In genomic region chr22:19991645-19992451, GRCh38 we compare ENCODE assay signal across 19 cellular contexts. TPM values are rescaled to one million over a fixed set of nuclear protein-coding genes. Genes with fewer than 3 reads are reported as not detected.
DNase-seq lines count a peak whose midpoint lies in the region; ATAC-seq, FAIRE-seq and TF ChIP-seq lines count a peak whose summit lies in the region.
"Had no signal": no experiment of that assay in that cellular context is flagged by ENCODE, and none has a peak within 500 bp of the region (broad histone marks: within the 10 kb centered on the region; RNA-seq: fewer than 3 reads in every experiment).

No MANE protein-coding gene starts in this region.

- H3K36me3 ChIP-seq in right lobe of liver: no peaks in the 10 kb centered on the region
- no peaks in the 10 kb centered on the region; a peak in 1 of 5 replicates for H3K36me3 ChIP-seq in HepG2 (replicated peaks in 1 of 2; ENCODE audit: control insufficient read depth in 1 of 2, insufficient read depth in 2 of 2, low read length in 2 of 2)
- H3K36me3 ChIP-seq in esophagus muscularis mucosa: no peaks in the 10 kb centered on the region
- no peaks in the 10 kb centered on the region for H3K36me3 ChIP-seq in osteoblast (ENCODE audit: insufficient read depth, low read length)
- no peaks in the 10 kb centered on the region for H3K36me3 ChIP-seq in uterus
- no peaks in the 10 kb centered on the region for H3K36me3 ChIP-seq in prostate gland
- H3K36me3 ChIP-seq: brain microvascular endothelial cell, pancreas had no signal

- POLR2A ChIA-PET in HepG2 (lab: Yijun Ruan, JAX): no interaction called here

- peaks cover 11% of the 10 kb centered on the region for H3K27me3 Mint-ChIP-seq in endothelial cell (ENCODE audit: unreplicated experiment)
- H3K27me3 Mint-ChIP-seq: activated CD4-positive, alpha-beta T cell treated with anti-CD3 and anti-CD28 coated beads, Interleukin-2, amount 10 ng/mL, durations not matched to agents 7 days and 5 days; CD4-positive, alpha-beta memory T cell had no signal

- no peak for ATAC-seq in right lobe of liver
- ATAC-seq in HepG2: no peak
- ATAC-seq in GM18909 (IDR thresholded peaks at IDR 0.05; ENCODE audit: poor library complexity, unreplicated experiment): no peak
- ATAC-seq: A549; pancreas; stimulated activated memory B cell treated with anti-CD40 and anti-IgM and Interleukin-4, amounts not matched to agents 10 μg/mL and 1 μg/mL and 100 μg/mL, for 72 hours had no signal

- H3K27ac Mint-ChIP-seq in endothelial cell (ENCODE audit: unreplicated experiment): no peak overlapping the region
- H3K27ac Mint-ChIP-seq: activated CD4-positive, alpha-beta T cell treated with anti-CD3 and anti-CD28 coated beads, Interleukin-2, amount 10 ng/mL, durations not matched to agents 7 days and 5 days; activated naive CD4-positive, alpha-beta T cell treated with anti-CD3 and anti-CD28 coated beads for 36 hours; CD4-positive, alpha-beta memory T cell; stimulated activated memory B cell treated with anti-CD40 and anti-IgM and Interleukin-4, amounts not matched to agents 10 μg/mL and 1 μg/mL and 100 μg/mL, for 72 hours had no signal

- intact Hi-C loops in right lobe of liver (cut with DNase I) (no loop called here), HepG2 (cut with micrococcal nuclease; ENCODE audit: unreplicated experiment) (no loop called here), esophagus muscularis mucosa (cut with DNase I) (no loop called here), uterus (cut with DNase I; ENCODE audit: low total_unique reads) (no loop called here), prostate gland (cut with DNase I) (no loop called here)

- in situ Hi-C loops in HepG2 (cut with HindIII; ENCODE audit: extremely low pct_ligation_motif_present, low pct_unique_long_range_greater_than_20kb): no loop called here

- no peaks in the 10 kb centered on the region for H3K36me3 Mint-ChIP-seq in endothelial cell (ENCODE audit: low read depth, unreplicated experiment)
- H3K36me3 Mint-ChIP-seq: CD4-positive, alpha-beta memory T cell; stimulated activated memory B cell treated with anti-CD40 and anti-IgM and Interleukin-4, amounts not matched to agents 10 μg/mL and 1 μg/mL and 100 μg/mL, for 72 hours had no signal

- H3K9ac ChIP-seq in HepG2 (ENCODE audit: insufficient read depth, low read depth, low read length): no peak overlapping the region

- H3K4me1 Mint-ChIP-seq in endothelial cell (ENCODE audit: unreplicated experiment): no peaks in the 10 kb centered on the region
- H3K4me1 Mint-ChIP-seq: activated CD4-positive, alpha-beta T cell treated with anti-CD3 and anti-CD28 coated beads, Interleukin-2, amount 10 ng/mL, durations not matched to agents 7 days and 5 days; CD4-positive, alpha-beta memory T cell; stimulated activated memory B cell treated with anti-CD40 and anti-IgM and Interleukin-4, amounts not matched to agents 10 μg/mL and 1 μg/mL and 100 μg/mL, for 72 hours had no signal

- peak in 2 of 3 donors; percentile 13 to 52 for DNase-seq in right lobe of liver
- DNase-seq in HepG2 (ENCODE audit: low spot score): no peak
- no peak for DNase-seq in esophagus muscularis mucosa (ENCODE audit: extremely low spot score)
- DNase-seq in osteoblast (ENCODE audit: insufficient read length, low spot score, missing footprints): peak; percentile 58
- DNase-seq in uterus: no peak
- no peak for DNase-seq in prostate gland (ENCODE audit: low spot score)
- no peak for DNase-seq in endothelial cell (ENCODE audit: low spot score)
- DNase-seq: activated CD4-positive, alpha-beta T cell treated with anti-CD3 and anti-CD28 coated beads, Interleukin-2, amount 10 ng/mL, durations not matched to agents 7 days and 5 days; activated naive CD4-positive, alpha-beta T cell treated with anti-CD3 and anti-CD28 coated beads for 36 hours; activated T-cell treated with anti-CD3 and anti-CD28 coated beads for 4 hours; brain microvascular endothelial cell; CD4-positive, alpha-beta memory T cell; DMS79 treated with DMSO at 0.1 percent for 48 hours; NCI-H2171; NCI-H774 had no signal

- no peak for TF ChIP-seq POLR2A in right lobe of liver (IDR thresholded peaks at IDR 0.05)
- TF ChIP-seq POLR2A in HepG2 (IDR thresholded peaks at IDR 0.05; ENCODE audit: insufficient read depth in 1 of 2, low read depth in 2 of 2, low read length in 2 of 2): no peak
- TF ChIP-seq POLR2A in esophagus muscularis mucosa (IDR thresholded peaks at IDR 0.05; ENCODE audit: low read depth): no peak
- no peak for TF ChIP-seq POLR2A in uterus (IDR thresholded peaks at IDR 0.05)
- no peak for TF ChIP-seq POLR2A in prostate gland (IDR thresholded peaks at IDR 0.05)

- no peak for TF ChIP-seq RAD21 in HepG2 (CRISPR knock-in tag; IDR thresholded peaks at IDR 0.05)

- no peak overlapping the region for H3K4me3 ChIP-seq in right lobe of liver
- H3K4me3 ChIP-seq in HepG2 (replicated peaks in 1 of 3; ENCODE audit: insufficient read depth in 1 of 3, low read depth in 2 of 3, low read length in 3 of 3): no peak overlapping the region
- no peak overlapping the region for H3K4me3 ChIP-seq in esophagus muscularis mucosa
- no peak overlapping the region for H3K4me3 ChIP-seq in osteoblast (ENCODE audit: insufficient read depth, low read length)
- H3K4me3 ChIP-seq in uterus: no peak overlapping the region
- no peak overlapping the region for H3K4me3 ChIP-seq in prostate gland
- H3K4me3 ChIP-seq: A549, pancreas had no signal

- CTCF ChIA-PET in HepG2 (lab: Yijun Ruan, JAX; ENCODE audit: low intra/inter-chr PET ratio, low total read pairs): no interaction called here

- H3K4me2 ChIP-seq in HepG2 (ENCODE audit: low read depth, low read length) (no peak overlapping the region), osteoblast (ENCODE audit: insufficient read depth, low read length) (no peak overlapping the region)
- H3K4me2 ChIP-seq: A549 had no signal

- H3K79me2 ChIP-seq in HepG2 (ENCODE audit: insufficient read depth, low read length): no peaks in the 10 kb centered on the region
- no peaks in the 10 kb centered on the region for H3K79me2 ChIP-seq in osteoblast (ENCODE audit: insufficient read depth, low read length)

- TF ChIP-seq CTCF in right lobe of liver (IDR thresholded peaks at IDR 0.05) (no peak), HepG2 (CRISPR knock-in tag; IDR thresholded peaks at IDR 0.05) (no peak), esophagus muscularis mucosa (IDR thresholded peaks at IDR 0.05) (no peak), osteoblast (IDR thresholded peaks at IDR 0.05; ENCODE audit: extremely low read depth, low read depth, low read length) (no peak), uterus (IDR thresholded peaks at IDR 0.05) (no peak), prostate gland (IDR thresholded peaks at IDR 0.05) (no peak), endothelial cell (IDR thresholded peaks at IDR 0.05; ENCODE audit: unreplicated experiment) (no peak)

- no peak overlapping the region for H3K4me3 Mint-ChIP-seq in endothelial cell (ENCODE audit: unreplicated experiment)
- H3K4me3 Mint-ChIP-seq: activated CD4-positive, alpha-beta T cell treated with anti-CD3 and anti-CD28 coated beads, Interleukin-2, amount 10 ng/mL, durations not matched to agents 7 days and 5 days; activated naive CD4-positive, alpha-beta T cell treated with anti-CD3 and anti-CD28 coated beads for 36 hours; CD4-positive, alpha-beta memory T cell; stimulated activated memory B cell treated with anti-CD40 and anti-IgM and Interleukin-4, amounts not matched to agents 10 μg/mL and 1 μg/mL and 100 μg/mL, for 72 hours had no signal

- H3K27ac ChIP-seq in right lobe of liver (no peak overlapping the region), HepG2 (ENCODE audit: extremely low read length, insufficient read depth, low read length) (no peak overlapping the region), esophagus muscularis mucosa (replicated peaks in 1 of 4) (peak overlapping the region; percentile 46 to 81 (median 56)), osteoblast (ENCODE audit: low read depth, low read length) (peak overlapping the region; percentile 10), uterus (no peak overlapping the region), prostate gland (no peak overlapping the region)
- H3K27ac ChIP-seq: A549, brain microvascular endothelial cell, pancreas had no signal

- no peaks in the 10 kb centered on the region for H3K9me3 Mint-ChIP-seq in endothelial cell (ENCODE audit: unreplicated experiment)
- H3K9me3 Mint-ChIP-seq: activated CD4-positive, alpha-beta T cell treated with anti-CD3 and anti-CD28 coated beads, Interleukin-2, amount 10 ng/mL, durations not matched to agents 7 days and 5 days; activated naive CD4-positive, alpha-beta T cell treated with anti-CD3 and anti-CD28 coated beads for 36 hours; CD4-positive, alpha-beta memory T cell had no signal

- H2AFZ ChIP-seq in HepG2 (ENCODE audit: low read length): no peak overlapping the region
- H2AFZ ChIP-seq in osteoblast (ENCODE audit: low read length): peak overlapping the region; percentile 26

- no peaks in the 10 kb centered on the region for H3K27me3 ChIP-seq in right lobe of liver
- H3K27me3 ChIP-seq in HepG2 (ENCODE audit: control insufficient read depth in 1 of 2, insufficient read depth in 2 of 2, low read length in 2 of 2): no peaks in the 10 kb centered on the region
- H3K27me3 ChIP-seq in esophagus muscularis mucosa: no peaks in the 10 kb centered on the region
- H3K27me3 ChIP-seq in osteoblast (ENCODE audit: insufficient read depth, low read length): no peaks in the 10 kb centered on the region
- no peaks in the 10 kb centered on the region for H3K27me3 ChIP-seq in uterus
- no peaks in the 10 kb centered on the region for H3K27me3 ChIP-seq in prostate gland (replicated peaks; ENCODE audit: insufficient read depth)
- H3K27me3 ChIP-seq: pancreas had no signal

- no peak for TF ChIP-seq EP300 in HepG2 (IDR thresholded peaks at IDR 0.05; ENCODE audit: low read depth in 2 of 2, low read length in 2 of 2)
- no peak for TF ChIP-seq EP300 in HepG2 (CRISPR knock-in tag; IDR thresholded peaks at IDR 0.05; ENCODE audit: borderline replicate concordance)
- no peak for TF ChIP-seq EP300 in esophagus muscularis mucosa (IDR thresholded peaks at IDR 0.05)

- BruUV-seq in HepG2 (replicated peaks; lab: Mats Ljungman, UMichigan): no TSS peak

- WGBS in right lobe of liver (ENCODE audit: insufficient coverage, low coverage, low lambda C conversion rate, missing lambda C conversion rate): 87% methylated on average over 3 of the region's 23 CpGs
- WGBS in HepG2 (ENCODE audit: low lambda C conversion rate): 97% methylated on average over 16 of the region's 23 CpGs
- 93% methylated on average over 5 of the region's 23 CpGs for WGBS in esophagus muscularis mucosa
- 81% methylated on average over 23 of the region's 23 CpGs for WGBS in prostate gland

- H4K20me1 ChIP-seq in HepG2 (ENCODE audit: insufficient read depth, low read length): no peaks in the 10 kb centered on the region
- no peaks in the 10 kb centered on the region for H4K20me1 ChIP-seq in osteoblast (ENCODE audit: insufficient read depth, low read length)

- no peak for FAIRE-seq in HepG2 (lab: Jason Lieb, UNC)
- FAIRE-seq: A549, pancreas had no signal

- H3K4me1 ChIP-seq in right lobe of liver (peaks cover 0 to 13% (median 0%) of the 10 kb centered on the region in 4 donors), HepG2 (ENCODE audit: insufficient read depth, low read length) (peaks cover 4% of the 10 kb centered on the region; the same call in 1 of the 2 replicates), esophagus muscularis mucosa (peaks cover 34 to 69% (median 64%) of the 10 kb centered on the region in 4 donors), osteoblast (ENCODE audit: insufficient read depth, low read length) (peaks cover 34% of the 10 kb centered on the region), uterus (peaks cover 0 to 13% of the 10 kb centered on the region in 2 donors), prostate gland (replicated peaks) (no peaks in the 10 kb centered on the region)
- H3K4me1 ChIP-seq: A549, pancreas had no signal

- no peaks in the 10 kb centered on the region for H3K9me3 ChIP-seq in right lobe of liver
- no peaks in the 10 kb centered on the region for H3K9me3 ChIP-seq in HepG2 (ENCODE audit: low read length)
- H3K9me3 ChIP-seq in esophagus muscularis mucosa: no peaks in the 10 kb centered on the region
- no peaks in the 10 kb centered on the region for H3K9me3 ChIP-seq in osteoblast (ENCODE audit: low read depth, low read length)
- H3K9me3 ChIP-seq in uterus: no peaks in the 10 kb centered on the region
- H3K9me3 ChIP-seq in prostate gland: no peaks in the 10 kb centered on the region
- H3K9me3 ChIP-seq: A549, pancreas had no signal

RNA-seq across cellular contexts. Expression of gene ARVCF, which starts 24.8 kb away (rescaled TPM):
- 10 to 100 TPM; 11.5 to 40.9 (median 20.7) TPM for total RNA-seq in right lobe of liver
- 10.4 and 17.7 TPM in 2 replicates for total RNA-seq in HepG2 (2016; rRNA removed; fragmentation: Illumina TruSeq; extraction: Trizol)
- 3.9 and 4.0 TPM in 2 replicates for total RNA-seq in HepG2 (2016; cell fraction: cytosol; rRNA removed; fragmentation: Illumina TruSeq; extraction: Trizol; ENCODE audit: low read depth)
- 8.1 and 18.0 TPM in 2 replicates for total RNA-seq in HepG2 (2016; cell fraction: insoluble cytoplasmic fraction; rRNA removed; fragmentation: Illumina TruSeq; extraction: Trizol)
- total RNA-seq in HepG2 (2016; cell fraction: membrane; rRNA removed; fragmentation: Illumina TruSeq; extraction: Trizol): 3.8 and 4.0 TPM in 2 replicates
- 20.2 and 20.4 TPM in 2 replicates for total RNA-seq in HepG2 (2016; cell fraction: nucleus; rRNA removed; fragmentation: Illumina TruSeq; extraction: Trizol)
- 16.4 and 23.8 TPM in 2 replicates for polyA plus RNA-seq in HepG2 (2011; rRNA removed)
- polyA plus RNA-seq in HepG2 (2011; cell fraction: cytosol; rRNA removed): 8.4 and 13.1 TPM in 2 replicates
- 152 and 182 TPM in 2 replicates for polyA plus RNA-seq in HepG2 (2011; cell fraction: nucleus; rRNA removed)
- 11.1 and 12.4 TPM in 2 replicates for polyA plus RNA-seq in HepG2 (2012)
- polyA plus RNA-seq in HepG2 (2016; cell fraction: cytosol; fragmentation: Illumina TruSeq; extraction: Trizol; ENCODE audit: low read depth): 0.99 and 1.4 TPM in 2 replicates
- 8.5 and 10.9 TPM in 2 replicates for polyA plus RNA-seq in HepG2 (2016; cell fraction: insoluble cytoplasmic fraction; fragmentation: Illumina TruSeq; extraction: Trizol; ENCODE audit: low read depth)
- 2.0 and 2.3 TPM in 2 replicates for polyA plus RNA-seq in HepG2 (2016; cell fraction: membrane; fragmentation: Illumina TruSeq; extraction: Trizol; ENCODE audit: low read depth)
- polyA plus RNA-seq in HepG2 (2016; cell fraction: nucleus; fragmentation: Illumina TruSeq; extraction: Trizol; ENCODE audit: insufficient read depth, low read depth): 42.2 and 48.6 TPM in 2 replicates
- polyA minus RNA-seq in HepG2 (2011; rRNA and poly(A)+ RNA removed; ENCODE audit: low replicate concordance): 1.2 and 26.6 TPM in 2 replicates
- polyA minus RNA-seq in HepG2 (2011; cell fraction: cytosol; rRNA and poly(A)+ RNA removed): 9.2 and 12.0 TPM in 2 replicates
- 28.6 and 29.7 TPM in 2 replicates for polyA minus RNA-seq in HepG2 (2011; cell fraction: nucleus; rRNA and poly(A)+ RNA removed)
- 10 to 100 TPM; 31.1 to 55.8 (median 44.6) TPM for total RNA-seq in esophagus muscularis mucosa
- total RNA-seq in osteoblast: 19.7 and 27.1 TPM in 2 replicates
- total RNA-seq in uterus: 10 to 100 TPM in 2 of 4 donors, 1 to 10 TPM in 2; 1.5 to 43.4 (median 16.6) TPM
- total RNA-seq in prostate gland: 10 to 100 TPM; 39.6 to 65.9 TPM
- 67.3 TPM for total RNA-seq in endothelial cell (ENCODE audit: unreplicated experiment)

RNA-seq across cellular contexts. Expression of gene TANGO2, which starts 29.1 kb away (rescaled TPM):
- total RNA-seq in right lobe of liver: 10 to 100 TPM; 11.0 to 27.0 (median 15.5) TPM
- 12.1 and 12.9 TPM in 2 replicates for total RNA-seq in HepG2 (2016; rRNA removed; fragmentation: Illumina TruSeq; extraction: Trizol)
- total RNA-seq in HepG2 (2016; cell fraction: cytosol; rRNA removed; fragmentation: Illumina TruSeq; extraction: Trizol; ENCODE audit: low read depth): 7.0 and 7.5 TPM in 2 replicates
- total RNA-seq in HepG2 (2016; cell fraction: insoluble cytoplasmic fraction; rRNA removed; fragmentation: Illumina TruSeq; extraction: Trizol): 11.8 and 12.2 TPM in 2 replicates
- 17.5 and 20.9 TPM in 2 replicates for total RNA-seq in HepG2 (2016; cell fraction: membrane; rRNA removed; fragmentation: Illumina TruSeq; extraction: Trizol)
- total RNA-seq in HepG2 (2016; cell fraction: nucleus; rRNA removed; fragmentation: Illumina TruSeq; extraction: Trizol): 7.2 and 10.6 TPM in 2 replicates
- 14.8 and 20.8 TPM in 2 replicates for polyA plus RNA-seq in HepG2 (2011; rRNA removed)
- 17.4 and 18.3 TPM in 2 replicates for polyA plus RNA-seq in HepG2 (2011; cell fraction: cytosol; rRNA removed)
- 24.2 and 25.5 TPM in 2 replicates for polyA plus RNA-seq in HepG2 (2011; cell fraction: nucleus; rRNA removed)
- polyA plus RNA-seq in HepG2 (2012): 5.0 and 9.6 TPM in 2 replicates
- 8.1 TPM in 2 replicates for polyA plus RNA-seq in HepG2 (2016; cell fraction: cytosol; fragmentation: Illumina TruSeq; extraction: Trizol; ENCODE audit: low read depth)
- 10.1 and 14.2 TPM in 2 replicates for polyA plus RNA-seq in HepG2 (2016; cell fraction: insoluble cytoplasmic fraction; fragmentation: Illumina TruSeq; extraction: Trizol; ENCODE audit: low read depth)
- polyA plus RNA-seq in HepG2 (2016; cell fraction: membrane; fragmentation: Illumina TruSeq; extraction: Trizol; ENCODE audit: low read depth): 14.1 and 15.1 TPM in 2 replicates
- polyA plus RNA-seq in HepG2 (2016; cell fraction: nucleus; fragmentation: Illumina TruSeq; extraction: Trizol; ENCODE audit: insufficient read depth, low read depth): 17.4 and 18.4 TPM in 2 replicates
- polyA minus RNA-seq in HepG2 (2011; rRNA and poly(A)+ RNA removed; ENCODE audit: low replicate concordance): 34.8 and 39.9 TPM in 2 replicates
- 9.8 and 10.9 TPM in 2 replicates for polyA minus RNA-seq in HepG2 (2011; cell fraction: cytosol; rRNA and poly(A)+ RNA removed)
- polyA minus RNA-seq in HepG2 (2011; cell fraction: nucleus; rRNA and poly(A)+ RNA removed): 8.9 and 9.0 TPM in 2 replicates
- 10 to 100 TPM; 37.1 to 44.4 (median 42.3) TPM for total RNA-seq in esophagus muscularis mucosa
- 41.8 and 43.8 TPM in 2 replicates for total RNA-seq in osteoblast
- total RNA-seq in uterus: 10 to 100 TPM in 2 of 4 donors, 1 to 10 TPM in 2; 2.8 to 25.1 (median 13.3) TPM
- total RNA-seq in prostate gland: 10 to 100 TPM; 34.3 to 40.1 TPM
- 15.3 TPM for total RNA-seq in endothelial cell (ENCODE audit: unreplicated experiment)

RNA-seq across cellular contexts. Expression of gene TXNRD2, which starts 50.2 kb away (rescaled TPM):
- 10 to 100 TPM; 35.9 to 47.8 (median 44.3) TPM for total RNA-seq in right lobe of liver
- total RNA-seq in HepG2 (2016; rRNA removed; fragmentation: Illumina TruSeq; extraction: Trizol): 16.4 and 18.6 TPM in 2 replicates
- total RNA-seq in HepG2 (2016; cell fraction: cytosol; rRNA removed; fragmentation: Illumina TruSeq; extraction: Trizol; ENCODE audit: low read depth): 4.6 and 5.3 TPM in 2 replicates
- total RNA-seq in HepG2 (2016; cell fraction: insoluble cytoplasmic fraction; rRNA removed; fragmentation: Illumina TruSeq; extraction: Trizol): 16.6 and 20.5 TPM in 2 replicates
- total RNA-seq in HepG2 (2016; cell fraction: membrane; rRNA removed; fragmentation: Illumina TruSeq; extraction: Trizol): 7.4 and 8.1 TPM in 2 replicates
- 17.3 and 19.7 TPM in 2 replicates for total RNA-seq in HepG2 (2016; cell fraction: nucleus; rRNA removed; fragmentation: Illumina TruSeq; extraction: Trizol)
- polyA plus RNA-seq in HepG2 (2011; rRNA removed): 17.5 and 23.4 TPM in 2 replicates
- 11.8 and 19.6 TPM in 2 replicates for polyA plus RNA-seq in HepG2 (2011; cell fraction: cytosol; rRNA removed)
- 74.7 and 94.3 TPM in 2 replicates for polyA plus RNA-seq in HepG2 (2011; cell fraction: nucleus; rRNA removed)
- 11.2 and 13.2 TPM in 2 replicates for polyA plus RNA-seq in HepG2 (2012)
- 3.6 and 4.0 TPM in 2 replicates for polyA plus RNA-seq in HepG2 (2016; cell fraction: cytosol; fragmentation: Illumina TruSeq; extraction: Trizol; ENCODE audit: low read depth)
- 17.8 and 20.1 TPM in 2 replicates for polyA plus RNA-seq in HepG2 (2016; cell fraction: insoluble cytoplasmic fraction; fragmentation: Illumina TruSeq; extraction: Trizol; ENCODE audit: low read depth)
- polyA plus RNA-seq in HepG2 (2016; cell fraction: membrane; fragmentation: Illumina TruSeq; extraction: Trizol; ENCODE audit: low read depth): 5.9 and 6.5 TPM in 2 replicates
- 34.4 and 34.7 TPM in 2 replicates for polyA plus RNA-seq in HepG2 (2016; cell fraction: nucleus; fragmentation: Illumina TruSeq; extraction: Trizol; ENCODE audit: insufficient read depth, low read depth)
- polyA minus RNA-seq in HepG2 (2011; rRNA and poly(A)+ RNA removed; ENCODE audit: low replicate concordance): 28.2 and 29.9 TPM in 2 replicates
- polyA minus RNA-seq in HepG2 (2011; cell fraction: cytosol; rRNA and poly(A)+ RNA removed): 10.6 and 12.9 TPM in 2 replicates
- polyA minus RNA-seq in HepG2 (2011; cell fraction: nucleus; rRNA and poly(A)+ RNA removed): 24.5 and 27.3 TPM in 2 replicates
- 10 to 100 TPM; 12.9 to 27.2 (median 23.9) TPM for total RNA-seq in esophagus muscularis mucosa
- total RNA-seq in osteoblast: 19.5 and 21.5 TPM in 2 replicates
- total RNA-seq in uterus: 10 to 100 TPM; 14.7 to 48.9 (median 25.6) TPM
- total RNA-seq in prostate gland: 10 to 100 TPM; 62.1 to 84.5 TPM
- 23.0 TPM for total RNA-seq in endothelial cell (ENCODE audit: unreplicated experiment)

RNA-seq across cellular contexts. Expression of gene COMT, which starts 50.3 kb away (rescaled TPM):
- total RNA-seq in right lobe of liver: 100 to 1,000 TPM; 144 to 270 (median 200) TPM
- 144 and 162 TPM in 2 replicates for total RNA-seq in HepG2 (2016; rRNA removed; fragmentation: Illumina TruSeq; extraction: Trizol)
- 44.0 and 61.5 TPM in 2 replicates for total RNA-seq in HepG2 (2016; cell fraction: cytosol; rRNA removed; fragmentation: Illumina TruSeq; extraction: Trizol; ENCODE audit: low read depth)
- total RNA-seq in HepG2 (2016; cell fraction: insoluble cytoplasmic fraction; rRNA removed; fragmentation: Illumina TruSeq; extraction: Trizol): 127 and 167 TPM in 2 replicates
- total RNA-seq in HepG2 (2016; cell fraction: membrane; rRNA removed; fragmentation: Illumina TruSeq; extraction: Trizol): 60.4 and 90.3 TPM in 2 replicates
- total RNA-seq in HepG2 (2016; cell fraction: nucleus; rRNA removed; fragmentation: Illumina TruSeq; extraction: Trizol): 92.2 and 95.4 TPM in 2 replicates
- polyA plus RNA-seq in HepG2 (2011; rRNA removed): 156 and 194 TPM in 2 replicates
- 185 and 260 TPM in 2 replicates for polyA plus RNA-seq in HepG2 (2011; cell fraction: cytosol; rRNA removed)
- 192 TPM in 2 replicates for polyA plus RNA-seq in HepG2 (2011; cell fraction: nucleus; rRNA removed)
- 90.6 and 123 TPM in 2 replicates for polyA plus RNA-seq in HepG2 (2012)
- polyA plus RNA-seq in HepG2 (2016; cell fraction: cytosol; fragmentation: Illumina TruSeq; extraction: Trizol; ENCODE audit: low read depth): 59.9 and 87.6 TPM in 2 replicates
- 139 and 159 TPM in 2 replicates for polyA plus RNA-seq in HepG2 (2016; cell fraction: insoluble cytoplasmic fraction; fragmentation: Illumina TruSeq; extraction: Trizol; ENCODE audit: low read depth)
- 62.3 and 85.6 TPM in 2 replicates for polyA plus RNA-seq in HepG2 (2016; cell fraction: membrane; fragmentation: Illumina TruSeq; extraction: Trizol; ENCODE audit: low read depth)
- 155 and 158 TPM in 2 replicates for polyA plus RNA-seq in HepG2 (2016; cell fraction: nucleus; fragmentation: Illumina TruSeq; extraction: Trizol; ENCODE audit: insufficient read depth, low read depth)
- polyA minus RNA-seq in HepG2 (2011; rRNA and poly(A)+ RNA removed; ENCODE audit: low replicate concordance): 32.2 and 191 TPM in 2 replicates
- polyA minus RNA-seq in HepG2 (2011; cell fraction: cytosol; rRNA and poly(A)+ RNA removed): 76.6 and 84.9 TPM in 2 replicates
- 33.6 and 36.1 TPM in 2 replicates for polyA minus RNA-seq in HepG2 (2011; cell fraction: nucleus; rRNA and poly(A)+ RNA removed)
- total RNA-seq in esophagus muscularis mucosa: 100 to 1,000 TPM; 141 to 231 (median 196) TPM
- total RNA-seq in osteoblast: 220 and 288 TPM in 2 replicates
- total RNA-seq in uterus: 100 to 1,000 TPM in 2 of 4 donors, 10 to 100 TPM in 2; 88.9 to 175 (median 108) TPM
- total RNA-seq in prostate gland: 100 to 1,000 TPM; 456 to 513 TPM
- total RNA-seq in endothelial cell (ENCODE audit: unreplicated experiment): 49.0 TPM

Comparison
In these comparisons a context has a peak if more than half of its experiments do, and no peak if none do; other contexts are left out.
1. DNase-seq: peak in right lobe of liver (2 of 3) and osteoblast (single experiment); none in HepG2 (single experiment), esophagus muscularis mucosa (single experiment), uterus (0 of 2), prostate gland (single experiment) and endothelial cell (single experiment).
2. H3K27ac ChIP-seq: peak in esophagus muscularis mucosa (4 of 4) and osteoblast (single experiment); none in right lobe of liver (0 of 3), HepG2 (single experiment), uterus (0 of 2) and prostate gland (0 of 2).